Comparison of ENCODE assay signal across 2 cellular contexts in genomic region chr2:205650450-205650849, GRCh38.
TF ChIP-seq lines count a peak whose summit lies in the region.

No MANE protein-coding gene starts in this region.

TF ChIP-seq in GM23338, 12 proteins besides CTCF, POLR2A, EP300 and RAD21 (continued from another document):
- TF ChIP-seq ZNF462 (CRISPR knock-in tag; IDR thresholded peaks at IDR 0.05) (peak; percentile 80; the same call in 1 of the 2 replicates), ZNF114 (CRISPR knock-in tag; IDR thresholded peaks at IDR 0.05) (no peak), POLR2AphosphoS5 (IDR thresholded peaks at IDR 0.05; ENCODE audit: low read depth) (no peak)

TF ChIP-seq in SK-N-SH, 30 proteins besides CTCF, POLR2A, EP300 and RAD21 (continued from another document):
- TF ChIP-seq MAX (IDR thresholded peaks at IDR 0.05; ENCODE audit: low read depth) = no peak
- TF ChIP-seq FOSL2 (IDR thresholded peaks at IDR 0.05; ENCODE audit: borderline replicate concordance, low read depth) = peak; percentile 47; the same call in 1 of the 2 replicates
TF ChIP-seq in SK-N-SH: peak in this region for 2.
